Comparison of ENCODE assay signal across 1 cellular context in genomic region chr5:179819296-179820126, GRCh38.
A peak's percentile ranks its signal among the peaks of the same experiment; 100 is the strongest.
TF ChIP-seq lines count a peak whose summit lies in the region.

No MANE protein-coding gene starts in this region.

TF ChIP-seq in K562, 482 proteins besides CTCF, POLR2A, EP300 and RAD21 (continued from another document):
- TF ChIP-seq SAFB2 (IDR thresholded peaks at IDR 0.05; ENCODE audit: borderline replicate concordance, low read depth, low read length, severe bottlenecking) (no peak), XRCC3 (IDR thresholded peaks at IDR 0.05) (no peak), ZNF431 (CRISPR knock-in tag; IDR thresholded peaks at IDR 0.05) (no peak), ZBTB7A (IDR thresholded peaks at IDR 0.05; ENCODE audit: borderline replicate concordance, control insufficient read depth, low read depth, low read length) (peak; percentile 53; the same call in 1 of the 2 replicates), ARID1B (IDR thresholded peaks at IDR 0.05) (peak; percentile 3; the same call in 1 of the 2 replicates), MLLT1 (IDR thresholded peaks at IDR 0.05) (no peak), NR3C1 (CRISPR knock-in tag; IDR thresholded peaks at IDR 0.05) (peak; percentile 66; the same call in 1 of the 2 replicates), IRF1 (CRISPR knock-in tag; IDR thresholded peaks at IDR 0.05; ENCODE audit: borderline replicate concordance) (0 out of 2 replicates have a peak, but pooled peaks have one; percentile 14), ATF3 (IDR thresholded peaks at IDR 0.05) (no peak), ATF3 (CRISPR knock-in tag; conservative IDR thresholded peaks at IDR 0.05) (no peak), HEY1 (CRISPR knock-in tag; IDR thresholded peaks at IDR 0.05; ENCODE audit: borderline replicate concordance) (0 out of 2 replicates have a peak, but pooled peaks have one; percentile 29), CREB3 (tag; conservative IDR thresholded peaks at IDR 0.05; ENCODE audit: low read depth) (peak; percentile 95), BRD9 (IDR thresholded peaks at IDR 0.05; ENCODE audit: low read depth, partially characterized antibody) (peak; percentile 36), ZNF133 (CRISPR knock-in tag; IDR thresholded peaks at IDR 0.05) (peak; percentile 91; the same call in 1 of the 2 replicates), SPI1 (IDR thresholded peaks at IDR 0.05; ENCODE audit: borderline replicate concordance, low read depth, low read length) (no peak), ZC3H4 (CRISPR knock-in tag; IDR thresholded peaks at IDR 0.05; ENCODE audit: borderline replicate concordance) (no peak; the same call in 1 of the 2 replicates), TFAM (CRISPR knock-in tag; conservative IDR thresholded peaks at IDR 0.05) (no peak), USF2 (CRISPR knock-in tag; IDR thresholded peaks at IDR 0.05) (peak; percentile 80), ARID4B (CRISPR knock-in tag; IDR thresholded peaks at IDR 0.05) (peak; percentile 73), RFX1 (IDR thresholded peaks at IDR 0.05) (no peak), ZNF79 (CRISPR knock-in tag; IDR thresholded peaks at IDR 0.05; ENCODE audit: low read depth) (peak; percentile 82), PATZ1 (CRISPR knock-in tag; IDR thresholded peaks at IDR 0.05; ENCODE audit: borderline replicate concordance) (0 out of 2 replicates have a peak, but pooled peaks have one; percentile 36), ZNF3 (CRISPR knock-in tag; IDR thresholded peaks at IDR 0.05) (no peak), KLF13 (tag; IDR thresholded peaks at IDR 0.05; ENCODE audit: borderline replicate concordance, low read depth) (no peak; the same call in 1 of the 2 replicates), HOXB6 (CRISPR knock-in tag; IDR thresholded peaks at IDR 0.05; ENCODE audit: borderline replicate concordance) (peak; percentile 46; the same call in 1 of the 2 replicates), BMI1 (IDR thresholded peaks at IDR 0.05; ENCODE audit: low read length) (no peak), ZNF780A (CRISPR knock-in tag; IDR thresholded peaks at IDR 0.05) (no peak), ZFP1 (CRISPR knock-in tag; IDR thresholded peaks at IDR 0.05) (peak; percentile 55; the same call in 1 of the 2 replicates), ILK (tag; IDR thresholded peaks at IDR 0.05; ENCODE audit: borderline replicate concordance, low read depth) (no peak), MAFK (IDR thresholded peaks at IDR 0.05; ENCODE audit: low read length) (peak; percentile 79), NFXL1 (CRISPR knock-in tag; IDR thresholded peaks at IDR 0.05) (peak; percentile 81; the same call in 1 of the 2 replicates), KLF1 (tag; IDR thresholded peaks at IDR 0.05) (no peak), ZNF184 (CRISPR knock-in tag; IDR thresholded peaks at IDR 0.05) (no peak), ZNF239 (CRISPR knock-in tag; IDR thresholded peaks at IDR 0.05) (peak; percentile 80), SMARCA5 (IDR thresholded peaks at IDR 0.05) (no peak), MYBL2 (IDR thresholded peaks at IDR 0.05; ENCODE audit: low read depth) (no peak), MYBL2 (CRISPR knock-in tag; IDR thresholded peaks at IDR 0.05; ENCODE audit: borderline replicate concordance) (no peak), NR2C1 (IDR thresholded peaks at IDR 0.05) (no peak), NR2C1 (tag; IDR thresholded peaks at IDR 0.05) (peak; percentile 68; the same call in 1 of the 2 replicates), SREBF1 (IDR thresholded peaks at IDR 0.05; ENCODE audit: borderline replicate concordance, low read depth, low read length) (no peak)
- TF ChIP-seq, protein P1, sequence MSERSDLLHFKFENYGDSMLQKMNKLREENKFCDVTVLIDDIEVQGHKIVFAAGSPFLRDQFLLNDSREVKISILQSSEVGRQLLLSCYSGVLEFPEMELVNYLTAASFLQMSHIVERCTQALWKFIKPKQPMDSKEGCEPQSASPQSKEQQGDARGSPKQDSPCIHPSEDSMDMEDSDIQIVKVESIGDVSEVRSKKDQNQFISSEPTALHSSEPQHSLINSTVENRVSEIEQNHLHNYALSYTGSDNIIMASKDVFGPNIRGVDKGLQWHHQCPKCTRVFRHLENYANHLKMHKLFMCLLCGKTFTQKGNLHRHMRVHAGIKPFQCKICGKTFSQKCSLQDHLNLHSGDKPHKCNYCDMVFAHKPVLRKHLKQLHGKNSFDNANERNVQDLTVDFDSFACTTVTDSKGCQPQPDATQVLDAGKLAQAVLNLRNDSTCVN (CRISPR knock-in tag; IDR thresholded peaks at IDR 0.05): 0 out of 2 replicates have a peak, but pooled peaks have one; percentile 79
- TF ChIP-seq, protein P2, sequence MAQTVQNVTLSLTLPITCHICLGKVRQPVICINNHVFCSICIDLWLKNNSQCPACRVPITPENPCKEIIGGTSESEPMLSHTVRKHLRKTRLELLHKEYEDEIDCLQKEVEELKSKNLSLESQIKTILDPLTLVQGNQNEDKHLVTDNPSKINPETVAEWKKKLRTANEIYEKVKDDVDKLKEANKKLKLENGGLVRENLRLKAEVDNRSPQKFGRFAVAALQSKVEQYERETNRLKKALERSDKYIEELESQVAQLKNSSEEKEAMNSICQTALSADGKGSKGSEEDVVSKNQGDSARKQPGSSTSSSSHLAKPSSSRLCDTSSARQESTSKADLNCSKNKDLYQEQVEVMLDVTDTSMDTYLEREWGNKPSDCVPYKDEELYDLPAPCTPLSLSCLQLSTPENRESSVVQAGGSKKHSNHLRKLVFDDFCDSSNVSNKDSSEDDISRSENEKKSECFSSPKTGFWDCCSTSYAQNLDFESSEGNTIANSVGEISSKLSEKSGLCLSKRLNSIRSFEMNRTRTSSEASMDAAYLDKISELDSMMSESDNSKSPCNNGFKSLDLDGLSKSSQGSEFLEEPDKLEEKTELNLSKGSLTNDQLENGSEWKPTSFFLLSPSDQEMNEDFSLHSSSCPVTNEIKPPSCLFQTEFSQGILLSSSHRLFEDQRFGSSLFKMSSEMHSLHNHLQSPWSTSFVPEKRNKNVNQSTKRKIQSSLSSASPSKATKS (CRISPR knock-in tag; IDR thresholded peaks at IDR 0.05): peak; percentile 72; the same call in 1 of the 2 replicates
- TF ChIP-seq, protein P3, sequence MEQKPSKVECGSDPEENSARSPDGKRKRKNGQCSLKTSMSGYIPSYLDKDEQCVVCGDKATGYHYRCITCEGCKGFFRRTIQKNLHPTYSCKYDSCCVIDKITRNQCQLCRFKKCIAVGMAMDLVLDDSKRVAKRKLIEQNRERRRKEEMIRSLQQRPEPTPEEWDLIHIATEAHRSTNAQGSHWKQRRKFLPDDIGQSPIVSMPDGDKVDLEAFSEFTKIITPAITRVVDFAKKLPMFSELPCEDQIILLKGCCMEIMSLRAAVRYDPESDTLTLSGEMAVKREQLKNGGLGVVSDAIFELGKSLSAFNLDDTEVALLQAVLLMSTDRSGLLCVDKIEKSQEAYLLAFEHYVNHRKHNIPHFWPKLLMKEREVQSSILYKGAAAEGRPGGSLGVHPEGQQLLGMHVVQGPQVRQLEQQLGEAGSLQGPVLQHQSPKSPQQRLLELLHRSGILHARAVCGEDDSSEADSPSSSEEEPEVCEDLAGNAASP (IDR thresholded peaks at IDR 0.05): no peak
- TF ChIP-seq, protein P4, sequence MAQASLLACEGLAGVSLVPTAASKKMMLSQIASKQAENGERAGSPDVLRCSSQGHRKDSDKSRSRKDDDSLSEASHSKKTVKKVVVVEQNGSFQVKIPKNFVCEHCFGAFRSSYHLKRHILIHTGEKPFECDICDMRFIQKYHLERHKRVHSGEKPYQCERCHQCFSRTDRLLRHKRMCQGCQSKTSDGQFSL (CRISPR knock-in tag; IDR thresholded peaks at IDR 0.05): no peak; the same call in 1 of the 2 replicates
- TF ChIP-seq, protein P4 (tag; IDR thresholded peaks at IDR 0.05): peak; percentile 81 to 89
